Comparison of ENCODE assay signal across 9 cellular contexts in genomic region chr7:30135551-30136271, GRCh38. TPM values are rescaled to one million over a fixed set of nuclear protein-coding genes. Genes with fewer than 3 reads are reported as not detected.
DNase-seq lines count a peak whose midpoint lies in the region; ATAC-seq, FAIRE-seq and TF ChIP-seq lines count a peak whose summit lies in the region.
"Had no signal": no experiment of that assay in that cellular context is flagged by ENCODE, and none has a peak within 500 bp of the region (broad histone marks: within the 10 kb centered on the region; RNA-seq: fewer than 3 reads in every experiment).

No MANE protein-coding gene starts in this region.

- peak overlapping the region; percentile 89 for H2AFZ ChIP-seq in GM12878 (ENCODE audit: control insufficient read depth, low read depth, low read length)

- WGBS in GM12878 (ENCODE audit: insufficient coverage, insufficient replicate concordance, low lambda C conversion rate, missing lambda C conversion rate): 2% methylated on average over 58 of the region's 61 CpGs

- TF ChIP-seq CTCF in GM12878 (IDR thresholded peaks at IDR 0.05 in 2 of 3, conservative IDR thresholded peaks at IDR 0.05 in 1 of 3; ENCODE audit: control insufficient read depth in 2 of 3, extremely low read depth in 1 of 3, insufficient read depth in 1 of 3, low read depth in 3 of 3, low read length in 3 of 3) (no peak), retinal pigment epithelial cell (conservative IDR thresholded peaks at IDR 0.05; ENCODE audit: low read depth, low read length) (no peak)

- in situ Hi-C loops in GM12878 (cut with MboI): no loop called here

- ATAC-seq in GM21447 (IDR thresholded peaks at IDR 0.05; ENCODE audit: unreplicated experiment) (peak; percentile 26), GM12878 (peak; percentile 68), HG03521 (IDR thresholded peaks at IDR 0.05; ENCODE audit: unreplicated experiment) (no peak)

- no peak overlapping the region for H3K27ac ChIP-seq in GM12878 (ENCODE audit: control insufficient read depth, insufficient read depth)

- POLR2A ChIA-PET in GM12878 (lab: Charles Lee): interaction anchor here (0.7 kb wide), 1 partner anchor 115 kb away, joined by 3 read pairs; no protein-coding TSS in a partner anchor

- DNase-seq in DMS114 treated with DMSO at 0.1 percent for 48 hours (lab: John Stamatoyannopoulos, UW; ENCODE audit: unreplicated experiment) (peak; percentile 15), HuH-7.5 (ENCODE audit: low spot score) (peak; percentile 79), T-helper 22 cell (ENCODE audit: low read depth) (peak; percentile 22), GM12878 (ENCODE audit: low read depth, low spot score) (no peak), hypothalamus (lab: John Stamatoyannopoulos, UW) (peak in 48 of 51 donors; percentile 28 to 85 (median 60)), retinal pigment epithelial cell (ENCODE audit: low read depth) (no peak)

- H3K27me3 ChIP-seq in GM12878 (replicated peaks in 1 of 2; ENCODE audit: control insufficient read depth in 2 of 2, insufficient read depth in 2 of 2, low read length in 1 of 2): peaks cover 0 to 3% of the 10 kb centered on the region in 2 experiments; a peak in 1 of 4 replicates

- no peak for FAIRE-seq in GM12878 (lab: Jason Lieb, UNC)
- FAIRE-seq: endometrium had no signal

- intact Hi-C loops in GM12878 (cut with micrococcal nuclease; ENCODE audit: unreplicated experiment): no loop called here

- peak overlapping the region; percentile 73 for H3K4me3 ChIP-seq in GM12878
- peak overlapping the region; percentile 90 for H3K4me3 ChIP-seq in retinal pigment epithelial cell (ENCODE audit: low read length)

- SMC1A ChIA-PET in GM12878 (lab: Charles Lee; ENCODE audit: uncharacterized antibody, unreplicated experiment): no interaction called here

- peak overlapping the region; percentile 44 for H3K9ac ChIP-seq in GM12878 (ENCODE audit: control insufficient read depth, insufficient read depth, low read length)

- no peaks in the 10 kb centered on the region for H3K79me2 ChIP-seq in GM12878 (ENCODE audit: control insufficient read depth, insufficient read depth, low read length)

- TF ChIP-seq RAD21 in GM12878 (IDR thresholded peaks at IDR 0.05; ENCODE audit: insufficient read depth, low read depth, low read length): no peak

- H3K4me2 ChIP-seq in GM12878 (ENCODE audit: control insufficient read depth, insufficient read depth): peak overlapping the region; percentile 100

- no peaks in the 10 kb centered on the region for H4K20me1 ChIP-seq in GM12878 (ENCODE audit: control insufficient read depth, insufficient read depth)

- RAD21 ChIA-PET in GM12878 (lab: Charles Lee; ENCODE audit: unreplicated experiment): interaction anchor here (0.6 to 1.2 kb wide), 2 partner anchors 27 to 252 kb away, joined by 4 read pairs; no protein-coding TSS in a partner anchor

- CTCF ChIA-PET in GM12878 (lab: Yijun Ruan, JAX): no interaction called here

- H3K36me3 ChIP-seq in GM12878 (ENCODE audit: control insufficient read depth in 2 of 2, insufficient read depth in 2 of 2, low read length in 1 of 2): no peaks in the 10 kb centered on the region

- TF ChIP-seq POLR2A in GM12878 (IDR thresholded peaks at IDR 0.05; ENCODE audit: low read depth, low read length): no peak

- BruUV-seq in GM12878 (replicated peaks; lab: Mats Ljungman, UMichigan): no TSS peak

- no peaks in the 10 kb centered on the region; the same call in 2 of the 3 replicates for H3K9me3 ChIP-seq in GM12878 (replicated peaks; ENCODE audit: control insufficient read depth, insufficient read depth, low read length)

- TF ChIP-seq EP300 in GM12878 (IDR thresholded peaks at IDR 0.05; ENCODE audit: borderline replicate concordance in 1 of 2, control insufficient read depth in 1 of 2, low read depth in 2 of 2, low read length in 2 of 2): no peak

- H3K4me1 ChIP-seq in GM12878 (ENCODE audit: control insufficient read depth, insufficient read depth, low read length): peaks cover 4% of the 10 kb centered on the region; the same call in 1 of the 2 replicates

TF ChIP-seq in GM12878, 131 proteins besides CTCF, POLR2A, EP300 and RAD21 (continues in another document):
- TF ChIP-seq NBN (IDR thresholded peaks at IDR 0.05): no peak
- no peak for TF ChIP-seq CBX3 (IDR thresholded peaks at IDR 0.05; ENCODE audit: borderline replicate concordance, low read depth)
- 0 out of 2 replicates have a peak, but pooled peaks have one; percentile 41 for TF ChIP-seq HDGF (IDR thresholded peaks at IDR 0.05)
- peak; percentile 43 for TF ChIP-seq NRF1 (conservative IDR thresholded peaks at IDR 0.05; ENCODE audit: low read depth, low read length)
- no peak for TF ChIP-seq IRF5 (IDR thresholded peaks at IDR 0.05; ENCODE audit: borderline replicate concordance)
- TF ChIP-seq ATF3 (IDR thresholded peaks at IDR 0.05; ENCODE audit: borderline replicate concordance, extremely low read depth, low read depth, low read length): no peak
- TF ChIP-seq PAX8 (IDR thresholded peaks at IDR 0.05): no peak
- no peak for TF ChIP-seq TCF3 (IDR thresholded peaks at IDR 0.05; ENCODE audit: borderline replicate concordance, insufficient read depth, low read depth, low read length)
- no peak for TF ChIP-seq ZBTB4 (CRISPR knock-in tag; IDR thresholded peaks at IDR 0.05)
- TF ChIP-seq HCFC1 (IDR thresholded peaks at IDR 0.05; ENCODE audit: low read length): no peak

RNA-seq across cellular contexts. Expression of gene MTURN, which starts 0.9 kb away (rescaled TPM):
- total RNA-seq in GM12878 (2013; cell fraction: nucleolus; rRNA removed): 1.7 and 3.9 TPM in 2 replicates
- total RNA-seq in GM12878 (2014; rRNA removed) (2.7 and 5.0 TPM in 2 replicates), GM12878 (2014; rRNA removed; fragmentation: Illumina TruSeq; extraction: Trizol) (3.3 and 3.4 TPM in 2 replicates), GM12878 (2021) (4.3 and 4.7 TPM in 2 replicates)
- 0.73 TPM for polyA plus RNA-seq in GM12878 (2011; ENCODE audit: low read depth)
- polyA plus RNA-seq in GM12878 (2011; rRNA removed) (3.4 and 3.8 TPM in 2 replicates), GM12878 (2014; fragmentation: Illumina TruSeq; extraction: Trizol) (3.3 and 3.8 TPM in 2 replicates), GM12878 (2014; fragmentation: Nextera tagmentation; extraction: Ambion mirVana) (under 1 TPM; 0.52 to 0.77 TPM), GM12878 (2014; rRNA removed) (3.0 and 3.3 TPM in 2 replicates), GM12878 (2016; fragmentation: Nextera tagmentation; extraction: Ambion mirVana) (1 to 10 TPM in 1 of 2 experiments, under 1 TPM in 1; 0.52 to 1.9 TPM)
- 1.6 and 1.9 TPM in 2 replicates for polyA plus RNA-seq in GM12878 (2011; cell fraction: cytosol; rRNA removed)
- 3.7 and 4.9 TPM in 2 replicates for polyA plus RNA-seq in GM12878 (2011; cell fraction: nucleus; rRNA removed)
- polyA plus RNA-seq in GM12878 (2012): 0.80 and 1.1 TPM in 2 replicates
- 2.0 and 2.1 TPM in 2 replicates for polyA minus RNA-seq in GM12878 (2011; rRNA and poly(A)+ RNA removed)
- 0.83 and 1.7 TPM in 2 replicates for polyA minus RNA-seq in GM12878 (2011; cell fraction: cytosol; rRNA and poly(A)+ RNA removed)
- 0.85 and 1.5 TPM in 2 replicates for polyA minus RNA-seq in GM12878 (2011; cell fraction: nucleus; rRNA and poly(A)+ RNA removed)

Comparison
In these comparisons a context has a peak if more than half of its experiments do, and no peak if none do; other contexts are left out.
1. DNase-seq: peak in DMS114 treated with DMSO at 0.1 percent for 48 hours (single experiment), HuH-7.5 (single experiment), T-helper 22 cell (single experiment) and hypothalamus (48 of 51); none in GM12878 (single experiment) and retinal pigment epithelial cell (single experiment).